23 cellular contexts compared by ENCODE assay signal in genomic region chr2:3249477-3249962, GRCh38.
"Had no signal": no experiment of that assay in that cellular context is flagged by ENCODE, and none has a peak within 500 bp of the region (broad histone marks: within the 10 kb centered on the region; RNA-seq: fewer than 3 reads in every experiment).

No MANE protein-coding gene starts in this region.

- H3K4me1 ChIP-seq: neural progenitor cell, right lobe of liver, vagina had no signal

- H3K9me3 ChIP-seq: thyroid gland had no signal

- H3K27me3 ChIP-seq: neural progenitor cell, right lobe of liver, stomach, thyroid gland, vagina had no signal

- ATAC-seq: left lobe of liver, right lobe of liver had no signal

- DNase-seq: dermis blood vessel endothelial cell; effector memory CD4-positive, alpha-beta T cell; head of caudate nucleus; naive B cell; right lobe of liver; stimulated activated CD4-positive, alpha-beta T cell treated with anti-CD3 and anti-CD28 coated beads, Interleukin-12 subunit alpha, Interleukin-12 subunit beta, amount 100 ng/mL, for 4 hours; stimulated activated CD4-positive, alpha-beta T cell treated with anti-CD3 and anti-CD28 coated beads, Interleukin-1b, Interleukin-23, amount 100 ng/mL, for 48 hours; stimulated activated CD4-positive, alpha-beta T cell treated with anti-CD3 and anti-CD28 coated beads, Interleukin-4, amount 100 ng/mL, for 1 hour; stimulated activated CD8-positive, alpha-beta memory T cell treated with anti-CD3 and anti-CD28 coated beads, Interleukin-4, amount 100 ng/mL, for 48 hours; stimulated activated naive CD4-positive, alpha-beta T cell treated with Interleukin-2 at 50 U/mL for 16 hours; stomach; thyroid gland; trophoblast cell had no signal

- H3K27me3 Mint-ChIP-seq: memory B cell, naive B cell, progenitor cell of endocrine pancreas had no signal

- H3K4me3 ChIP-seq: coronary artery, lung, neural progenitor cell, right lobe of liver, smooth muscle cell, stomach, thyroid gland, vagina had no signal

- H3K27ac Mint-ChIP-seq: memory B cell, nephron, neural progenitor cell, progenitor cell of endocrine pancreas had no signal

- H3K36me3 ChIP-seq: neural progenitor cell, thyroid gland had no signal

- H3K27ac ChIP-seq: coronary artery, neural progenitor cell, parathyroid adenoma, right lobe of liver, stomach, thyroid gland, vagina had no signal

- H3K9ac ChIP-seq: neural progenitor cell, parathyroid adenoma had no signal

- H3K4me3 Mint-ChIP-seq: memory B cell, nephron, neural progenitor cell had no signal

- H3K4me1 Mint-ChIP-seq: nephron had no signal
